1 cellular context compared by ENCODE assay signal in genomic region chr1:117059678-117060440, GRCh38.
TF ChIP-seq lines count a peak whose summit lies in the region.

TSS of gene TTF2 (plus strand) at chr1:117060326. CDS start at chr1:117060347, 21 bp downstream.

TF ChIP-seq in HepG2, 621 proteins besides CTCF, POLR2A, EP300 and RAD21 (continued from another document and continues in another):
- TF ChIP-seq, protein P1, sequence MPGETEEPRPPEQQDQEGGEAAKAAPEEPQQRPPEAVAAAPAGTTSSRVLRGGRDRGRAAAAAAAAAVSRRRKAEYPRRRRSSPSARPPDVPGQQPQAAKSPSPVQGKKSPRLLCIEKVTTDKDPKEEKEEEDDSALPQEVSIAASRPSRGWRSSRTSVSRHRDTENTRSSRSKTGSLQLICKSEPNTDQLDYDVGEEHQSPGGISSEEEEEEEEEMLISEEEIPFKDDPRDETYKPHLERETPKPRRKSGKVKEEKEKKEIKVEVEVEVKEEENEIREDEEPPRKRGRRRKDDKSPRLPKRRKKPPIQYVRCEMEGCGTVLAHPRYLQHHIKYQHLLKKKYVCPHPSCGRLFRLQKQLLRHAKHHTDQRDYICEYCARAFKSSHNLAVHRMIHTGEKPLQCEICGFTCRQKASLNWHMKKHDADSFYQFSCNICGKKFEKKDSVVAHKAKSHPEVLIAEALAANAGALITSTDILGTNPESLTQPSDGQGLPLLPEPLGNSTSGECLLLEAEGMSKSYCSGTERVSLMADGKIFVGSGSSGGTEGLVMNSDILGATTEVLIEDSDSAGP (CRISPR knock-in tag; IDR thresholded peaks at IDR 0.05; ENCODE audit: borderline replicate concordance): no peak; the same call in 1 of the 2 replicates
- TF ChIP-seq TSC22D2 (CRISPR knock-in tag; IDR thresholded peaks at IDR 0.05; ENCODE audit: borderline replicate concordance): no peak
- 0 out of 2 replicates have a peak, but pooled peaks have one; percentile 52 for TF ChIP-seq SP1 (IDR thresholded peaks at IDR 0.05)
- TF ChIP-seq SP1 (CRISPR knock-in tag; IDR thresholded peaks at IDR 0.05): peak; percentile 63; the same call in 1 of the 2 replicates
- TF ChIP-seq ZFYVE20 (CRISPR knock-in tag; IDR thresholded peaks at IDR 0.05; ENCODE audit: borderline replicate concordance, low read depth): no peak
- no peak for TF ChIP-seq ZNF350 (CRISPR knock-in tag; IDR thresholded peaks at IDR 0.05; ENCODE audit: borderline replicate concordance, low read depth)
- no peak for TF ChIP-seq ZNF335 (CRISPR knock-in tag; IDR thresholded peaks at IDR 0.05)
- TF ChIP-seq ZNF432 (CRISPR knock-in tag; IDR thresholded peaks at IDR 0.05; ENCODE audit: borderline replicate concordance): no peak
- no peak for TF ChIP-seq KDM6A (CRISPR knock-in tag; IDR thresholded peaks at IDR 0.05; ENCODE audit: low read depth)
- TF ChIP-seq CEBPB (IDR thresholded peaks at IDR 0.05; ENCODE audit: borderline replicate concordance, low read depth, low read length): no peak
- TF ChIP-seq NR2C2 (CRISPR knock-in tag; IDR thresholded peaks at IDR 0.05; ENCODE audit: borderline replicate concordance): peak; percentile 72; the same call in 1 of the 2 replicates
- peak; percentile 64 for TF ChIP-seq GABPB1 (CRISPR knock-in tag; IDR thresholded peaks at IDR 0.05)
- TF ChIP-seq SIX4 (CRISPR knock-in tag; IDR thresholded peaks at IDR 0.05): no peak
- TF ChIP-seq, protein P2, sequence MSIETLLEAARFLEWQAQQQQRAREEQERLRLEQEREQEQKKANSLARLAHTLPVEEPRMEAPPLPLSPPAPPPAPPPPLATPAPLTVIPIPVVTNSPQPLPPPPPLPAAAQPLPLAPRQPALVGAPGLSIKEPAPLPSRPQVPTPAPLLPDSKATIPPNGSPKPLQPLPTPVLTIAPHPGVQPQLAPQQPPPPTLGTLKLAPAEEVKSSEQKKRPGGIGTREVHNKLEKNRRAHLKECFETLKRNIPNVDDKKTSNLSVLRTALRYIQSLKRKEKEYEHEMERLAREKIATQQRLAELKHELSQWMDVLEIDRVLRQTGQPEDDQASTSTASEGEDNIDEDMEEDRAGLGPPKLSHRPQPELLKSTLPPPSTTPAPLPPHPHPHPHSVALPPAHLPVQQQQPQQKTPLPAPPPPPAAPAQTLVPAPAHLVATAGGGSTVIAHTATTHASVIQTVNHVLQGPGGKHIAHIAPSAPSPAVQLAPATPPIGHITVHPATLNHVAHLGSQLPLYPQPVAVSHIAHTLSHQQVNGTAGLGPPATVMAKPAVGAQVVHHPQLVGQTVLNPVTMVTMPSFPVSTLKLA (IDR thresholded peaks at IDR 0.05): peak; percentile 40
- TF ChIP-seq ESRRA (CRISPR knock-in tag; IDR thresholded peaks at IDR 0.05; ENCODE audit: low read depth): no peak
- TF ChIP-seq ZNF441 (CRISPR knock-in tag; IDR thresholded peaks at IDR 0.05; ENCODE audit: borderline replicate concordance): 0 out of 2 replicates have a peak, but pooled peaks have one; percentile 30
- TF ChIP-seq ARNT2 (CRISPR knock-in tag; IDR thresholded peaks at IDR 0.05; ENCODE audit: low read depth): peak; percentile 74
- no peak for TF ChIP-seq ZBTB34 (CRISPR knock-in tag; IDR thresholded peaks at IDR 0.05)
- peak; percentile 16 to 90; a peak in 2 of 4 replicates for TF ChIP-seq KLF16 (CRISPR knock-in tag; IDR thresholded peaks at IDR 0.05)
- TF ChIP-seq PHF20 (CRISPR knock-in tag; IDR thresholded peaks at IDR 0.05): no peak
- no peak for TF ChIP-seq CHD4 (IDR thresholded peaks at IDR 0.05; ENCODE audit: borderline replicate concordance, low read length)
- TF ChIP-seq ZNF761 (CRISPR knock-in tag; conservative IDR thresholded peaks at IDR 0.05): no peak
- TF ChIP-seq, protein P3, sequence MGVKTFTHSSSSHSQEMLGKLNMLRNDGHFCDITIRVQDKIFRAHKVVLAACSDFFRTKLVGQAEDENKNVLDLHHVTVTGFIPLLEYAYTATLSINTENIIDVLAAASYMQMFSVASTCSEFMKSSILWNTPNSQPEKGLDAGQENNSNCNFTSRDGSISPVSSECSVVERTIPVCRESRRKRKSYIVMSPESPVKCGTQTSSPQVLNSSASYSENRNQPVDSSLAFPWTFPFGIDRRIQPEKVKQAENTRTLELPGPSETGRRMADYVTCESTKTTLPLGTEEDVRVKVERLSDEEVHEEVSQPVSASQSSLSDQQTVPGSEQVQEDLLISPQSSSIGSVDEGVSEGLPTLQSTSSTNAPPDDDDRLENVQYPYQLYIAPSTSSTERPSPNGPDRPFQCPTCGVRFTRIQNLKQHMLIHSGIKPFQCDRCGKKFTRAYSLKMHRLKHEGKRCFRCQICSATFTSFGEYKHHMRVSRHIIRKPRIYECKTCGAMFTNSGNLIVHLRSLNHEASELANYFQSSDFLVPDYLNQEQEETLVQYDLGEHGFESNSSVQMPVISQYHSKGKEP (CRISPR knock-in tag; IDR thresholded peaks at IDR 0.05): no peak
- no peak for TF ChIP-seq ZNF354B (CRISPR knock-in tag; IDR thresholded peaks at IDR 0.05)
- 0 out of 2 replicates have a peak, but pooled peaks have one; percentile 16 for TF ChIP-seq ZNF543 (CRISPR knock-in tag; IDR thresholded peaks at IDR 0.05)
- TF ChIP-seq, protein P4, sequence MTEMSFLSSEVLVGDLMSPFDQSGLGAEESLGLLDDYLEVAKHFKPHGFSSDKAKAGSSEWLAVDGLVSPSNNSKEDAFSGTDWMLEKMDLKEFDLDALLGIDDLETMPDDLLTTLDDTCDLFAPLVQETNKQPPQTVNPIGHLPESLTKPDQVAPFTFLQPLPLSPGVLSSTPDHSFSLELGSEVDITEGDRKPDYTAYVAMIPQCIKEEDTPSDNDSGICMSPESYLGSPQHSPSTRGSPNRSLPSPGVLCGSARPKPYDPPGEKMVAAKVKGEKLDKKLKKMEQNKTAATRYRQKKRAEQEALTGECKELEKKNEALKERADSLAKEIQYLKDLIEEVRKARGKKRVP (CRISPR knock-in tag; IDR thresholded peaks at IDR 0.05): 0 out of 4 replicates have a peak, but pooled peaks of 1 of the 2 experiments have one; percentile 22
- TF ChIP-seq ZKSCAN1 (IDR thresholded peaks at IDR 0.05; ENCODE audit: low read length): no peak
- TF ChIP-seq ZFAT (CRISPR knock-in tag; conservative IDR thresholded peaks at IDR 0.05): no peak
- TF ChIP-seq JARID2 (CRISPR knock-in tag; IDR thresholded peaks at IDR 0.05; ENCODE audit: insufficient replicate concordance): no peak
- no peak for TF ChIP-seq ZNF615 (CRISPR knock-in tag; IDR thresholded peaks at IDR 0.05; ENCODE audit: borderline replicate concordance)
- TF ChIP-seq, protein P5, sequence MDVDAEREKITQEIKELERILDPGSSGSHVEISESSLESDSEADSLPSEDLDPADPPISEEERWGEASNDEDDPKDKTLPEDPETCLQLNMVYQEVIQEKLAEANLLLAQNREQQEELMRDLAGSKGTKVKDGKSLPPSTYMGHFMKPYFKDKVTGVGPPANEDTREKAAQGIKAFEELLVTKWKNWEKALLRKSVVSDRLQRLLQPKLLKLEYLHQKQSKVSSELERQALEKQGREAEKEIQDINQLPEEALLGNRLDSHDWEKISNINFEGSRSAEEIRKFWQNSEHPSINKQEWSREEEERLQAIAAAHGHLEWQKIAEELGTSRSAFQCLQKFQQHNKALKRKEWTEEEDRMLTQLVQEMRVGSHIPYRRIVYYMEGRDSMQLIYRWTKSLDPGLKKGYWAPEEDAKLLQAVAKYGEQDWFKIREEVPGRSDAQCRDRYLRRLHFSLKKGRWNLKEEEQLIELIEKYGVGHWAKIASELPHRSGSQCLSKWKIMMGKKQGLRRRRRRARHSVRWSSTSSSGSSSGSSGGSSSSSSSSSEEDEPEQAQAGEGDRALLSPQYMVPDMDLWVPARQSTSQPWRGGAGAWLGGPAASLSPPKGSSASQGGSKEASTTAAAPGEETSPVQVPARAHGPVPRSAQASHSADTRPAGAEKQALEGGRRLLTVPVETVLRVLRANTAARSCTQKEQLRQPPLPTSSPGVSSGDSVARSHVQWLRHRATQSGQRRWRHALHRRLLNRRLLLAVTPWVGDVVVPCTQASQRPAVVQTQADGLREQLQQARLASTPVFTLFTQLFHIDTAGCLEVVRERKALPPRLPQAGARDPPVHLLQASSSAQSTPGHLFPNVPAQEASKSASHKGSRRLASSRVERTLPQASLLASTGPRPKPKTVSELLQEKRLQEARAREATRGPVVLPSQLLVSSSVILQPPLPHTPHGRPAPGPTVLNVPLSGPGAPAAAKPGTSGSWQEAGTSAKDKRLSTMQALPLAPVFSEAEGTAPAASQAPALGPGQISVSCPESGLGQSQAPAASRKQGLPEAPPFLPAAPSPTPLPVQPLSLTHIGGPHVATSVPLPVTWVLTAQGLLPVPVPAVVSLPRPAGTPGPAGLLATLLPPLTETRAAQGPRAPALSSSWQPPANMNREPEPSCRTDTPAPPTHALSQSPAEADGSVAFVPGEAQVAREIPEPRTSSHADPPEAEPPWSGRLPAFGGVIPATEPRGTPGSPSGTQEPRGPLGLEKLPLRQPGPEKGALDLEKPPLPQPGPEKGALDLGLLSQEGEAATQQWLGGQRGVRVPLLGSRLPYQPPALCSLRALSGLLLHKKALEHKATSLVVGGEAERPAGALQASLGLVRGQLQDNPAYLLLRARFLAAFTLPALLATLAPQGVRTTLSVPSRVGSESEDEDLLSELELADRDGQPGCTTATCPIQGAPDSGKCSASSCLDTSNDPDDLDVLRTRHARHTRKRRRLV (CRISPR knock-in tag; IDR thresholded peaks at IDR 0.05): no peak
- TF ChIP-seq HMG20B (CRISPR knock-in tag; conservative IDR thresholded peaks at IDR 0.05): no peak
- TF ChIP-seq ARID2 (CRISPR knock-in tag; IDR thresholded peaks at IDR 0.05; ENCODE audit: borderline replicate concordance): no peak
- TF ChIP-seq CCDC6 (CRISPR knock-in tag; IDR thresholded peaks at IDR 0.05): 0 out of 2 replicates have a peak, but pooled peaks have one; percentile 39
- TF ChIP-seq NFATC3 (CRISPR knock-in tag; IDR thresholded peaks at IDR 0.05): no peak
- no peak for TF ChIP-seq REST (IDR thresholded peaks at IDR 0.05; ENCODE audit: borderline replicate concordance in 1 of 2, low read depth in 1 of 2, low read length in 2 of 2)
- TF ChIP-seq BATF2 (CRISPR knock-in tag; IDR thresholded peaks at IDR 0.05): no peak
- TF ChIP-seq ZNF484 (CRISPR knock-in tag; IDR thresholded peaks at IDR 0.05; ENCODE audit: borderline replicate concordance, low read depth): no peak
- TF ChIP-seq MLXIP (CRISPR knock-in tag; IDR thresholded peaks at IDR 0.05; ENCODE audit: borderline replicate concordance): no peak
- TF ChIP-seq ZNF333 (CRISPR knock-in tag; IDR thresholded peaks at IDR 0.05; ENCODE audit: borderline replicate concordance): no peak
- no peak for TF ChIP-seq ZNF264 (CRISPR knock-in tag; IDR thresholded peaks at IDR 0.05)
